In genomic region chr20:1904160-1904559, GRCh38 we compare ENCODE assay signal across 19 cellular contexts. TPM values are rescaled to one million over a fixed set of nuclear protein-coding genes. Genes with fewer than 3 reads are reported as not detected.
"Had no signal": no experiment of that assay in that cellular context is flagged by ENCODE, and none has a peak within 500 bp of the region (broad histone marks: within the 10 kb centered on the region; RNA-seq: fewer than 3 reads in every experiment).

No MANE protein-coding gene starts in this region.

- H3K36me3 ChIP-seq: ovary, right atrium auricular region, upper lobe of right lung had no signal

- H3K9me3 Mint-ChIP-seq: naive thymus-derived CD4-positive, alpha-beta T cell; nephron progenitor cell had no signal

- DNase-seq: effector CD8-positive, alpha-beta T cell; hippocampal formation; kidney glomerular epithelial cell; mammary epithelial cell; naive thymus-derived CD4-positive, alpha-beta T cell; nephron progenitor cell; ovary; small intestine; stimulated activated CD4-positive, alpha-beta T cell treated with anti-CD3 and anti-CD28 coated beads, Interleukin-12 subunit alpha, Interleukin-12 subunit beta, amount 100 ng/mL, for 4 hours; stimulated activated naive CD4-positive, alpha-beta T cell treated with Interleukin-2 at 50 U/mL for 16 hours; testis; upper lobe of right lung had no signal

- H3K4me3 Mint-ChIP-seq: naive thymus-derived CD4-positive, alpha-beta T cell; nephron progenitor cell had no signal

- H3K9me3 ChIP-seq: heart left ventricle, ovary, right atrium auricular region, testis, tibial nerve, upper lobe of right lung had no signal

- H3K27ac ChIP-seq: coronary artery, heart left ventricle, ovary, right atrium auricular region, testis, tibial nerve, upper lobe of right lung had no signal

- H3K4me1 ChIP-seq: testis had no signal

- H3K36me3 Mint-ChIP-seq: naive thymus-derived CD4-positive, alpha-beta T cell had no signal

- H3K4me3 ChIP-seq: coronary artery, heart left ventricle, ovary, right atrium auricular region, testis, tibial nerve, upper lobe of right lung had no signal

- FAIRE-seq: frontal cortex, small intestine had no signal

- ATAC-seq: esophagus mucosa; heart left ventricle; left lobe of liver; naive thymus-derived CD4-positive, alpha-beta T cell; upper lobe of right lung had no signal

- H3K27ac Mint-ChIP-seq: naive thymus-derived CD4-positive, alpha-beta T cell; nephron progenitor cell had no signal

- H3K27me3 ChIP-seq: heart left ventricle, ovary, right atrium auricular region, testis, tibial nerve had no signal

RNA-seq across cellular contexts. Expression of gene SIRPA, which starts 9.0 kb away (rescaled TPM):
- polyA plus RNA-seq: naive thymus-derived CD4-positive, alpha-beta T cell had no signal
